Comparison of ENCODE assay signal across 1 cellular context in the genomic region with DNA sequence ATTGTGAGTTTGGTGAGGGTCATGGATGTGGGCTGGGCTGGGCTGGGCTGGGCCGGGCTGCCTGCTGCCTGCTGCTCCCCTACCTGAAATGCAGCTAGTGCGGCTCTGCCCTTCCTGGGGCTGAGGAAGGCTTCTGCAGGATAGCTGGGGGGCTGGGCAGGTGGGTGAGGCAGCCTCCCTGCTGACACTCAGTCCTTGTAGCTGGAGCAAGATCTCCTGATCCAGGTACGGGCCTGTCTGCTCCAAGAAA.
A peak's percentile ranks its signal among the peaks of the same experiment; 100 is the strongest.
TF ChIP-seq lines count a peak whose summit lies in the region.

No MANE protein-coding gene starts in this region.

TF ChIP-seq in GM12878, 131 proteins besides CTCF, POLR2A, EP300 and RAD21:
- 0 out of 2 replicates have a peak, but pooled peaks have one; percentile 10 for TF ChIP-seq TARDBP (IDR thresholded peaks at IDR 0.05; ENCODE audit: borderline replicate concordance)
- peak; percentile 83; the same call in 1 of the 2 replicates for TF ChIP-seq SMAD5 (IDR thresholded peaks at IDR 0.05; ENCODE audit: low read depth)
- no peak for TF ChIP-seq POLR2AphosphoS5 (IDR thresholded peaks at IDR 0.05; ENCODE audit: low read length)
TF ChIP-seq in GM12878: peak in this region for 2.
